ENCODE assay signal across 7 cellular contexts in the genomic region with DNA sequence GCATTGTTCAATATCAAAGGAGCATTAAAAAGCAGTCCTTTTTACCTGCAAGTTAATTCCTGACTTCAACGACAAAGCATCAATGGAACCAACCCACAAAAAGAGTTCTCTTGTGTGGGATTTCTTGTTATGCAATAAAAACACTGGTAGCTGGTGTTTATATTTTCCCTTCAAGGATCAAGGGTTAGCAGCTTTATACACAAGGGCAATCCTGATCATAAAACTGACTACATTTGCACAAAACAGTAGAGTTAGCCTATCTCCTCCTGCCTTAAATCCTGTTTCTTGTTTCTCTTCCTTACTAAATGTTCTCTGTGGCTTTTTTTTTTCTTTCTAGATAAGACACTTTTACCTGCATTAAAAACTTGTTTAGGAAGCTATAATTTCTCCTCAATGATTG.
"Had no signal": no experiment of that assay in that cellular context is flagged by ENCODE, and none has a peak within 500 bp of the region (broad histone marks: within the 10 kb centered on the region; RNA-seq: fewer than 3 reads in every experiment).

No MANE protein-coding gene starts in this region.

- H3K9me3 Mint-ChIP-seq: IgD-negative memory B cell had no signal

- H3K4me3 ChIP-seq: K562 had no signal

- H3K4me3 Mint-ChIP-seq: IgD-negative memory B cell had no signal

- ATAC-seq: K562 had no signal

- H3K27me3 Mint-ChIP-seq: IgD-negative memory B cell had no signal

- H3K27ac ChIP-seq: HL-60 had no signal

- H3K36me3 Mint-ChIP-seq: IgD-negative memory B cell had no signal

- FAIRE-seq: HTR-8/SVneo, K562 had no signal

- DNase-seq: IMR-90, KBM-7, KG1 had no signal

- H3K4me1 Mint-ChIP-seq: IgD-negative memory B cell had no signal
